Comparison of ENCODE assay signal across 16 cellular contexts in genomic region chr3:147200545-147200944, GRCh38.
"Had no signal": no experiment of that assay in that cellular context is flagged by ENCODE, and none has a peak within 500 bp of the region (broad histone marks: within the 10 kb centered on the region; RNA-seq: fewer than 3 reads in every experiment).

No MANE protein-coding gene starts in this region.

- H3K27me3 Mint-ChIP-seq: activated CD4-positive, alpha-beta T cell treated with anti-CD3 and anti-CD28 coated beads, Interleukin-2, amount 10 ng/mL, durations not matched to agents 24 days and 14 days; naive thymus-derived CD8-positive, alpha-beta T cell; progenitor cell of endocrine pancreas had no signal

- H3K4me1 Mint-ChIP-seq: activated CD4-positive, alpha-beta T cell treated with anti-CD3 and anti-CD28 coated beads, Interleukin-2, amount 10 ng/mL, durations not matched to agents 24 days and 14 days had no signal

- H3K4me3 Mint-ChIP-seq: activated CD4-positive, alpha-beta T cell treated with anti-CD3 and anti-CD28 coated beads, Interleukin-2, amount 10 ng/mL, durations not matched to agents 24 days and 14 days; activated naive CD4-positive, alpha-beta T cell treated with anti-CD3 and anti-CD28 coated beads for 36 hours; naive thymus-derived CD8-positive, alpha-beta T cell had no signal

- H3K4me3 ChIP-seq: adrenal gland, mucosa of descending colon, transverse colon had no signal

- H3K4me1 ChIP-seq: adrenal gland, transverse colon had no signal

- H3K4me2 ChIP-seq: SK-N-SH had no signal

- H3K9me3 ChIP-seq: adrenal gland, mucosa of descending colon, SK-N-SH, transverse colon had no signal

- H3K9ac ChIP-seq: SK-N-SH had no signal

- H3K27ac ChIP-seq: adrenal gland, transverse colon, WERI-Rb-1 had no signal

- H3K36me3 Mint-ChIP-seq: naive thymus-derived CD8-positive, alpha-beta T cell had no signal

- H3K36me3 ChIP-seq: adrenal gland, transverse colon, WERI-Rb-1 had no signal

- H3K9me3 Mint-ChIP-seq: activated CD4-positive, alpha-beta T cell treated with anti-CD3 and anti-CD28 coated beads, Interleukin-2, amount 10 ng/mL, durations not matched to agents 24 days and 14 days had no signal

- H3K27ac Mint-ChIP-seq: activated CD4-positive, alpha-beta T cell treated with anti-CD3 and anti-CD28 coated beads, Interleukin-2, amount 10 ng/mL, durations not matched to agents 24 days and 14 days; activated naive CD4-positive, alpha-beta T cell treated with anti-CD3 and anti-CD28 coated beads for 36 hours; naive thymus-derived CD8-positive, alpha-beta T cell; progenitor cell of endocrine pancreas had no signal

- H3K27me3 ChIP-seq: adrenal gland, transverse colon had no signal

- DNase-seq: activated CD4-positive, alpha-beta T cell treated with anti-CD3 and anti-CD28 coated beads, Interleukin-2, amount 10 ng/mL, durations not matched to agents 24 days and 14 days; activated CD8-positive, alpha-beta memory T cell treated with anti-CD3 and anti-CD28 coated beads for 24 hours; activated naive CD4-positive, alpha-beta T cell treated with anti-CD3 and anti-CD28 coated beads for 36 hours; adrenal gland; mammary epithelial cell; mucosa of descending colon; naive thymus-derived CD8-positive, alpha-beta T cell; nucleus accumbens; SK-N-SH; stimulated activated CD4-positive, alpha-beta T cell treated with anti-CD3 and anti-CD28 coated beads, Interleukin-2, amount 100 ng/mL, for 24 hours; stimulated activated naive CD4-positive, alpha-beta T cell; substantia nigra; T-helper 1 cell; transverse colon; WERI-Rb-1 had no signal
